1 cellular context compared by ENCODE assay signal in genomic region chr4:2763511-2763967, GRCh38.
TF ChIP-seq lines count a peak whose summit lies in the region.

No MANE protein-coding gene starts in this region.

TF ChIP-seq in IMR-90, 13 proteins besides CTCF, POLR2A, EP300 and RAD21 (continued from another document):
- no peak for TF ChIP-seq CEBPB (IDR thresholded peaks at IDR 0.05; ENCODE audit: low read depth, low read length)
- TF ChIP-seq MXI1 (IDR thresholded peaks at IDR 0.05; ENCODE audit: borderline replicate concordance, low read depth, low read length), result no peak
- no peak for TF ChIP-seq RFX5 (IDR thresholded peaks at IDR 0.05; ENCODE audit: low read depth, low read length)
- TF ChIP-seq ELK1 (IDR thresholded peaks at IDR 0.05; ENCODE audit: borderline replicate concordance, low read depth, low read length), result no peak
- TF ChIP-seq USF2 (IDR thresholded peaks at IDR 0.05; ENCODE audit: low read depth, low read length), result no peak
- TF ChIP-seq SMC3 (IDR thresholded peaks at IDR 0.05; ENCODE audit: low read depth, low read length), result no peak
- no peak for TF ChIP-seq CHD1 (IDR thresholded peaks at IDR 0.05; ENCODE audit: low read depth, low read length)
- no peak for TF ChIP-seq MAZ (IDR thresholded peaks at IDR 0.05; ENCODE audit: borderline replicate concordance, low read depth, low read length)
- no peak for TF ChIP-seq MAFK (IDR thresholded peaks at IDR 0.05; ENCODE audit: low read depth, low read length)
TF ChIP-seq in IMR-90: peak in this region for 0.
